Comparison of ENCODE assay signal across 9 cellular contexts in genomic region chr2:8543065-8543411, GRCh38.
DNase-seq lines count a peak whose midpoint lies in the region; ATAC-seq and TF ChIP-seq lines count a peak whose summit lies in the region.
"Had no signal": no experiment of that assay in that cellular context is flagged by ENCODE, and none has a peak within 500 bp of the region (broad histone marks: within the 10 kb centered on the region; RNA-seq: fewer than 3 reads in every experiment).

No MANE protein-coding gene starts in this region.

- ATAC-seq in GM19328 (IDR thresholded peaks at IDR 0.05; ENCODE audit: unreplicated experiment) (peak; percentile 15), HG02885 (IDR thresholded peaks at IDR 0.05; ENCODE audit: poor library complexity, unreplicated experiment) (peak; percentile 20)
- no peak for ATAC-seq in activated CD8-positive, alpha-beta T cell treated with anti-CD3 and anti-CD28 coated beads, Interleukin-2, amount 10 ng/mL, durations not matched to agents 7 days and 5 days

- POLR2A ChIA-PET in activated CD8-positive, alpha-beta T cell treated with anti-CD3 and anti-CD28 coated beads, Interleukin-2, amount 10 ng/mL, durations not matched to agents 7 days and 5 days (lab: Charles Lee) = interaction anchor here (1.2 to 6.3 kb wide), 12 partner anchors 17 to 1091 kb away, joined by 3 to 73 read pairs (median 6); partner anchors contain the start of gene ID2

- WGBS in prostate gland = 80% methylated on average over 7 of the region's 7 CpGs

- H3K36me3 Mint-ChIP-seq in activated CD8-positive, alpha-beta T cell treated with anti-CD3 and anti-CD28 coated beads, Interleukin-2, amount 10 ng/mL, durations not matched to agents 7 days and 5 days (ENCODE audit: low read depth) = peaks cover 8% of the 10 kb centered on the region
- no peaks in the 10 kb centered on the region for H3K36me3 Mint-ChIP-seq in nephron (ENCODE audit: low read depth)

- CTCF ChIA-PET in activated CD8-positive, alpha-beta T cell treated with anti-CD3 and anti-CD28 coated beads, Interleukin-2, amount 10 ng/mL, durations not matched to agents 7 days and 5 days (lab: Charles Lee) = interaction anchor here (1.2 to 2.5 kb wide), 11 partner anchors 10 to 1115 kb away, joined by 3 to 16 read pairs (median 5); partner anchors contain the start of gene ID2

- intact Hi-C loops in prostate gland (cut with DNase I) = no loop called here

- no peaks in the 10 kb centered on the region for H3K9me3 ChIP-seq in prostate gland
- no peaks in the 10 kb centered on the region for H3K9me3 ChIP-seq in BE2C

- H3K9me3 Mint-ChIP-seq in activated CD8-positive, alpha-beta T cell treated with anti-CD3 and anti-CD28 coated beads, Interleukin-2, amount 10 ng/mL, durations not matched to agents 7 days and 5 days (ENCODE audit: insufficient read depth) = no peaks in the 10 kb centered on the region
- H3K9me3 Mint-ChIP-seq in nephron = no peaks in the 10 kb centered on the region

- H3K27ac Mint-ChIP-seq in activated CD8-positive, alpha-beta T cell treated with anti-CD3 and anti-CD28 coated beads, Interleukin-2, amount 10 ng/mL, durations not matched to agents 7 days and 5 days = peak overlapping the region; percentile 97
- peak overlapping the region in 2 of 3 experiments; percentile 1 to 28 for H3K27ac Mint-ChIP-seq in nephron

- H3K36me3 ChIP-seq in prostate gland = no peaks in the 10 kb centered on the region
- no peaks in the 10 kb centered on the region for H3K36me3 ChIP-seq in BE2C
- H3K36me3 ChIP-seq: cardiac muscle cell had no signal

- H3K4me3 ChIP-seq in prostate gland (no peak overlapping the region), BE2C (ENCODE audit: low read depth, low read length) (no peak overlapping the region)
- H3K4me3 ChIP-seq: cardiac muscle cell had no signal

- TF ChIP-seq CTCF in nephron (IDR thresholded peaks at IDR 0.05; ENCODE audit: unreplicated experiment in 3 of 3) (no peak), prostate gland (IDR thresholded peaks at IDR 0.05) (no peak), BE2C (IDR thresholded peaks at IDR 0.05; ENCODE audit: low read depth, low read length) (no peak)

- no peaks in the 10 kb centered on the region for H3K27me3 Mint-ChIP-seq in activated CD8-positive, alpha-beta T cell treated with anti-CD3 and anti-CD28 coated beads, Interleukin-2, amount 10 ng/mL, durations not matched to agents 7 days and 5 days (ENCODE audit: low read depth)
- H3K27me3 Mint-ChIP-seq in nephron (ENCODE audit: low read depth) = peaks cover 11% of the 10 kb centered on the region

- no peak for DNase-seq in activated CD8-positive, alpha-beta T cell treated with anti-CD3 and anti-CD28 coated beads, Interleukin-2, amount 10 ng/mL, durations not matched to agents 7 days and 5 days
- DNase-seq in NCI-H1105 treated with DMSO at 0.1 percent for 48 hours (lab: John Stamatoyannopoulos, UW) (no peak), prostate gland (ENCODE audit: low spot score) (no peak), NCI-H82 (lab: John Stamatoyannopoulos, UW) (no peak), BE2C (no peak)

- H3K27me3 ChIP-seq in prostate gland (replicated peaks; ENCODE audit: insufficient read depth) (no peaks in the 10 kb centered on the region), BE2C (no peaks in the 10 kb centered on the region)
- H3K27me3 ChIP-seq: cardiac muscle cell had no signal

- peaks cover 98% of the 10 kb centered on the region for H3K4me1 Mint-ChIP-seq in activated CD8-positive, alpha-beta T cell treated with anti-CD3 and anti-CD28 coated beads, Interleukin-2, amount 10 ng/mL, durations not matched to agents 7 days and 5 days (ENCODE audit: low read depth)
- H3K4me1 Mint-ChIP-seq in nephron = peaks cover 55% of the 10 kb centered on the region

- H3K27ac ChIP-seq in prostate gland = no peak overlapping the region
- H3K27ac ChIP-seq: cardiac muscle cell had no signal

- no peak for TF ChIP-seq POLR2A in prostate gland (IDR thresholded peaks at IDR 0.05)

- H3K4me3 Mint-ChIP-seq in activated CD8-positive, alpha-beta T cell treated with anti-CD3 and anti-CD28 coated beads, Interleukin-2, amount 10 ng/mL, durations not matched to agents 7 days and 5 days = peak overlapping the region; percentile 46
- H3K4me3 Mint-ChIP-seq in nephron = no peak overlapping the region

- H3K4me1 ChIP-seq in prostate gland (replicated peaks) (peaks cover 9% of the 10 kb centered on the region), BE2C (peaks cover 45% of the 10 kb centered on the region)
